ENCODE assay signal across 8 cellular contexts in the genomic region with DNA sequence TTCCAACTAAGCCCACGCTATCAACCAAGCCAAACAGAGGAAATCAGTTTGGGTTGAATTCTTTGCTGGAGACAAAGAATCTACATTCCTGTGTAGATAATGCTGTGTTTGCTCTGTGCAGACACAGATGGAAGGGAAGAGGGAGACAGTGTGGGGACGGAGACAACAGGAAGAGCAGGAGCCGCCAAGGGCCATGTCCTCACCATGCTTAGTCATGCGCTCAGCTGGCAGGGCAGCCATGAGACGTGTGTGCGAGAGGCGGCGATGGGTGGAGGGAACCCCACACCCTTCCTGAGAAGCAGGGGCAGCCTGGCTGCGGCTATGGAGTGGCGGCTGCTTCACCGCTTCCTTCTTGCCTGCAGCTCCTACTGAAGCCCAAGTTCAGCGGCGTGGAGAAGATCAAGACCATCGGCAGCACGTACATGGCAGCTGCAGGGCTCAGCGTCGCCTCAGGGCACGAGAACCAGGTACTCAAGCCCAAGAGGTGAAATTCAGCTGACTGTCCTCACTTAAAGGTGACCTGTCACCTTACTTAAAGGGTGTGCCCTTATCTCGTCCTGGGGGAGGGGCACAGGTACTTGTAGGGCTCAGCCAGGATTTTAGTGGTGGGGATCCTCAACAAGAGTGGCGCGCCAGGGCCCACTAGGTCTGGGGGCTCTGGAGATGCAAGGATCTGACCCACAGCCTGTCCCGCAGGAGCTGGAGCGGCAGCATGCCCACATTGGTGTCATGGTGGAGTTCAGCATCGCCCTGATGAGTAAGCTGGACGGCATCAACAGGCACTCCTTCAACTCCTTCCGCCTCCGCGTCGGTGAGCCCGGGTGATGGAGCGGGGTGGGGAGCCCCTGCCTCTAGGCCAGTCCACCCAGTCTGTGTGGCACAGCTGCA. TPM values are rescaled to one million over a fixed set of nuclear protein-coding genes. Genes with fewer than 3 reads are reported as not detected.
DNase-seq lines count a peak whose midpoint lies in the region; TF ChIP-seq lines count a peak whose summit lies in the region.

No MANE protein-coding gene starts in this region.

- no peak for TF ChIP-seq POLR2A in suprapubic skin (IDR thresholded peaks at IDR 0.05)

- 95% methylated on average over 27 to 30 of the region's 31 CpGs for WGBS in mesodermal cell (ENCODE audit: insufficient coverage in 2 of 2), 2 experiments
- 71% methylated on average over 19 of the region's 31 CpGs for WGBS in suprapubic skin

- H3K27me3 ChIP-seq in suprapubic skin = no peaks in the 10 kb centered on the region

- H3K9me3 ChIP-seq in mesodermal cell (ENCODE audit: control insufficient read depth, low read length) = no peaks in the 10 kb centered on the region
- no peaks in the 10 kb centered on the region for H3K9me3 ChIP-seq in suprapubic skin

- no peak overlapping the region for H3K4me3 ChIP-seq in mesodermal cell (ENCODE audit: extremely low read depth, insufficient read depth, low read length, poor library complexity, severe bottlenecking)
- no peak overlapping the region for H3K4me3 ChIP-seq in suprapubic skin

- peaks cover 62% of the 10 kb centered on the region for H3K36me3 ChIP-seq in mesodermal cell (ENCODE audit: control insufficient read depth, insufficient read depth, low read length)
- H3K36me3 ChIP-seq in suprapubic skin = peaks cover 62% of the 10 kb centered on the region

- TF ChIP-seq EP300 in suprapubic skin (IDR thresholded peaks at IDR 0.05) = no peak

- H3K4me1 ChIP-seq in mesodermal cell (ENCODE audit: control insufficient read depth, insufficient read depth, low read length, poor library complexity, severe bottlenecking) (peaks cover 36% of the 10 kb centered on the region), suprapubic skin (peaks cover 11% of the 10 kb centered on the region)

- TF ChIP-seq CTCF in suprapubic skin (IDR thresholded peaks at IDR 0.05) = no peak

- H3K27ac ChIP-seq in mesodermal cell (ENCODE audit: low read depth, low read length, severe bottlenecking) (peak overlapping the region; percentile 84), suprapubic skin (peak overlapping the region; percentile 43)

- peak; percentile 30 for DNase-seq in activated CD4-positive, CD25-positive, alpha-beta regulatory T cell treated with anti-CD3 and anti-CD28 coated beads, Interleukin-2, amount 50 U/mL, for 72 hours
- no peak for DNase-seq in activated CD4-positive, CD25-positive, alpha-beta regulatory T cell (lab: John Stamatoyannopoulos, UW)
- peak; percentile 58 for DNase-seq in central memory CD4-positive, alpha-beta T cell
- DNase-seq in suprapubic skin (ENCODE audit: low spot score in 2 of 2) (peak; percentile 84 to 87), NCI-H2081 treated with DMSO at 0.1 percent for 48 hours (lab: John Stamatoyannopoulos, UW) (no peak), UCSD-AML1 (lab: John Stamatoyannopoulos, UW; ENCODE audit: unreplicated experiment) (no peak), LoVo (ENCODE audit: low spot score) (no peak)

RNA-seq across cellular contexts. Expression of gene ADCY7, which starts 47.5 kb away (rescaled TPM):
- 21.2 TPM for polyA plus RNA-seq in mesodermal cell (2013, experiment 1 of 2)
- polyA plus RNA-seq in mesodermal cell (2013, experiment 2 of 2) = 17.3 TPM
- 10 to 100 TPM; 15.0 to 23.3 (median 16.9) TPM for total RNA-seq in suprapubic skin

RNA-seq across cellular contexts. Expression of gene BRD7, which starts 54.9 kb away (rescaled TPM):
- polyA plus RNA-seq in mesodermal cell (2013, experiment 1 of 2) = 104 TPM
- 112 TPM for polyA plus RNA-seq in mesodermal cell (2013, experiment 2 of 2)
- 10 to 100 TPM; 53.1 to 62.0 (median 56.2) TPM for total RNA-seq in suprapubic skin

Comparison
In these comparisons a context has a peak if more than half of its experiments do, and no peak if none do; other contexts are left out.
1. DNase-seq: peak in activated CD4-positive, CD25-positive, alpha-beta regulatory T cell treated with anti-CD3 and anti-CD28 coated beads, Interleukin-2, amount 50 U/mL, for 72 hours (single experiment), central memory CD4-positive, alpha-beta T cell (single experiment) and suprapubic skin (2 of 2); none in activated CD4-positive, CD25-positive, alpha-beta regulatory T cell (0 of 4), NCI-H2081 treated with DMSO at 0.1 percent for 48 hours (single experiment), UCSD-AML1 (single experiment) and LoVo (single experiment).